21 cellular contexts compared by ENCODE assay signal in genomic region chr7:51950811-51951210, GRCh38.
DNase-seq lines count a peak whose midpoint lies in the region; ATAC-seq and TF ChIP-seq lines count a peak whose summit lies in the region.
"Had no signal": no experiment of that assay in that cellular context is flagged by ENCODE, and none has a peak within 500 bp of the region (broad histone marks: within the 10 kb centered on the region; RNA-seq: fewer than 3 reads in every experiment).

No MANE protein-coding gene starts in this region.

- WGBS in thyroid gland, 2 donors = 27 to 29% methylated on average over 3 of the region's 3 CpGs

- H3K4me1 Mint-ChIP-seq in naive thymus-derived CD4-positive, alpha-beta T cell = no peaks in the 10 kb centered on the region
- H3K4me1 Mint-ChIP-seq: T-helper 17 cell had no signal

- H3K4me3 ChIP-seq in astrocyte of the cerebellum (ENCODE audit: low read depth, low read length) (no peak overlapping the region), thyroid gland (replicated peaks in 1 of 3) (no peak overlapping the region)
- H3K4me3 ChIP-seq in naive thymus-derived CD4-positive, alpha-beta T cell (ENCODE audit: low read length) = no peak overlapping the region
- H3K4me3 ChIP-seq: breast epithelium, left ventricle myocardium inferior, PC-9, right lobe of liver, SJCRH30, suprapubic skin had no signal

- DNase-seq in NCI-H748 (lab: John Stamatoyannopoulos, UW; ENCODE audit: unreplicated experiment) = peak; percentile 29
- DNase-seq in NCI-H748 treated with DMSO at 0.1 percent for 48 hours (lab: John Stamatoyannopoulos, UW) = no peak
- DNase-seq in astrocyte of the cerebellum (ENCODE audit: low read depth) = peak; percentile 88
- DNase-seq in iris pigment epithelial cell (ENCODE audit: low read depth) = peak; percentile 49
- DNase-seq in thyroid gland = peak; percentile 48 to 56
- DNase-seq in naive thymus-derived CD4-positive, alpha-beta T cell = no peak
- no peak for DNase-seq in middle frontal gyrus (ENCODE audit: extremely low spot score, low spot score)
- DNase-seq: activated CD4-positive, CD25-positive, alpha-beta regulatory T cell; activated CD8-positive, alpha-beta memory T cell treated with anti-CD3 and anti-CD28 coated beads for 24 hours; hypothalamus; left ventricle myocardium inferior; NCI-H1105; PC-9; right lobe of liver; SJCRH30; T-helper 17 cell had no signal

- H3K9me3 ChIP-seq in thyroid gland = no peaks in the 10 kb centered on the region
- no peaks in the 10 kb centered on the region for H3K9me3 ChIP-seq in naive thymus-derived CD4-positive, alpha-beta T cell (ENCODE audit: control insufficient read depth in 2 of 3, low read length in 3 of 3)
- H3K9me3 ChIP-seq: breast epithelium, right lobe of liver, SJCRH30, suprapubic skin had no signal

- H3K27ac Mint-ChIP-seq in naive thymus-derived CD4-positive, alpha-beta T cell = no peak overlapping the region
- H3K27ac Mint-ChIP-seq: activated naive CD8-positive, alpha-beta T cell; T-helper 17 cell had no signal

- in situ Hi-C loops in astrocyte of the cerebellum (cut with HindIII; ENCODE audit: low sequenced_read_pairs) = no loop called here

- no peaks in the 10 kb centered on the region for H3K36me3 ChIP-seq in thyroid gland
- H3K36me3 ChIP-seq in naive thymus-derived CD4-positive, alpha-beta T cell (ENCODE audit: control insufficient read depth in 2 of 3, insufficient read depth in 3 of 3, low read length in 3 of 3) = no peaks in the 10 kb centered on the region
- H3K36me3 ChIP-seq: breast epithelium, left ventricle myocardium inferior, right lobe of liver, SJCRH30, suprapubic skin had no signal

- no peak for TF ChIP-seq POLR2A in thyroid gland (IDR thresholded peaks at IDR 0.05)

- no peak for ATAC-seq in HG03432 (IDR thresholded peaks at IDR 0.05; ENCODE audit: unreplicated experiment)
- no peak for ATAC-seq in naive thymus-derived CD4-positive, alpha-beta T cell
- ATAC-seq: right lobe of liver, T-helper 17 cell had no signal

- H3K36me3 Mint-ChIP-seq in naive thymus-derived CD4-positive, alpha-beta T cell = no peaks in the 10 kb centered on the region
- H3K36me3 Mint-ChIP-seq: activated naive CD8-positive, alpha-beta T cell had no signal

- CTCF ChIA-PET in naive thymus-derived CD4-positive, alpha-beta T cell (lab: Charles Lee) = no interaction called here

- peaks cover 0 to 20% (median 6%) of the 10 kb centered on the region in 11 donors for H3K9me3 Mint-ChIP-seq in naive thymus-derived CD4-positive, alpha-beta T cell

- no peaks in the 10 kb centered on the region for H3K27me3 Mint-ChIP-seq in naive thymus-derived CD4-positive, alpha-beta T cell
- H3K27me3 Mint-ChIP-seq: activated naive CD8-positive, alpha-beta T cell; T-helper 17 cell had no signal

- H3K4me1 ChIP-seq in thyroid gland = peaks cover 10 to 14% of the 10 kb centered on the region in 2 donors
- H3K4me1 ChIP-seq in naive thymus-derived CD4-positive, alpha-beta T cell (ENCODE audit: control insufficient read depth in 2 of 2, insufficient read depth in 2 of 2, low read length in 2 of 2) = no peaks in the 10 kb centered on the region
- H3K4me1 ChIP-seq: breast epithelium, left ventricle myocardium inferior, right lobe of liver, SJCRH30, suprapubic skin had no signal

- intact Hi-C loops in thyroid gland (cut with DNase I) = no loop called here
- intact Hi-C loops in naive thymus-derived CD4-positive, alpha-beta T cell (cut with micrococcal nuclease) = no loop called here

- H3K27ac ChIP-seq in thyroid gland = peak overlapping the region in 2 of 3 donors; percentile 1 to 2
- H3K27ac ChIP-seq in naive thymus-derived CD4-positive, alpha-beta T cell (ENCODE audit: low read depth, low read length) = no peak overlapping the region
- H3K27ac ChIP-seq: breast epithelium, C4-2B, left ventricle myocardium inferior, PC-9, right lobe of liver, SJCRH30, suprapubic skin had no signal

- H3K27me3 ChIP-seq in thyroid gland = no peaks in the 10 kb centered on the region
- no peaks in the 10 kb centered on the region for H3K27me3 ChIP-seq in naive thymus-derived CD4-positive, alpha-beta T cell (ENCODE audit: control insufficient read depth in 2 of 2, insufficient read depth in 2 of 2, low read length in 2 of 2)
- H3K27me3 ChIP-seq: breast epithelium, right lobe of liver, suprapubic skin had no signal

- no peak for TF ChIP-seq CTCF in astrocyte of the cerebellum (IDR thresholded peaks at IDR 0.05; ENCODE audit: low read depth, low read length, missing control alignments)
- TF ChIP-seq CTCF in thyroid gland (IDR thresholded peaks at IDR 0.05) = no peak

- no peak overlapping the region for H3K4me3 Mint-ChIP-seq in naive thymus-derived CD4-positive, alpha-beta T cell
- H3K4me3 Mint-ChIP-seq: activated naive CD8-positive, alpha-beta T cell; T-helper 17 cell had no signal

- POLR2A ChIA-PET in naive thymus-derived CD4-positive, alpha-beta T cell (lab: Charles Lee) = no interaction called here

Comparison
In these comparisons a context has a peak if more than half of its experiments do, and no peak if none do; other contexts are left out.
1. DNase-seq: peak in NCI-H748 (single experiment), astrocyte of the cerebellum (single experiment), iris pigment epithelial cell (single experiment) and thyroid gland (2 of 2); none in NCI-H748 treated with DMSO at 0.1 percent for 48 hours (single experiment), naive thymus-derived CD4-positive, alpha-beta T cell (0 of 9) and middle frontal gyrus (single experiment).